ENCODE assay signal across 27 cellular contexts in the genomic region with DNA sequence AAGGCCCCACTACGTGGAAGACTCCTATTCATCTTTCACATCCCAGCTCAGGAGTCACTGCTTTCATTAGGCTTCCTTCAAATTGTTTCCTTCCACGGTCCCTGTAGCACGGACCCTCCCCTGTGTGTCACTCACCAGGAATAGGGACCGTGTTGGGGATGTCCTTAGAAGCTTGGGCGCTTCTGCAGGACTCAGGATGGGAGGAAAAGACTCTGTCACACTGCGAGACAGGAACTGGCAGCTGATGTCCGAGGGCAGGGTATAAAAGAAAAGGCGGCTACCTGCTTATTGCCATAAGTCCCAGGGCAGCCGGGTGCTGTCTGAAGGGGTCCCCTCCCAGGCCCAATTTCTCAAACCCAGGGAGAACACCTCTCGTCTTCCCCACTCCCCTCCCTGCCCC.
"Had no signal": no experiment of that assay in that cellular context is flagged by ENCODE, and none has a peak within 500 bp of the region (broad histone marks: within the 10 kb centered on the region; RNA-seq: fewer than 3 reads in every experiment).

No MANE protein-coding gene starts in this region.

- DNase-seq: activated CD4-positive, alpha-beta memory T cell treated with anti-CD3 and anti-CD28 coated beads for 36 hours; activated CD4-positive, alpha-beta T cell treated with anti-CD3 and anti-CD28 coated beads, Interleukin-2, amount 10 ng/mL, durations not matched to agents 24 days and 14 days; activated CD4-positive, CD25-positive, alpha-beta regulatory T cell treated with anti-CD3 and anti-CD28 coated beads, Interleukin-2, amount 50 U/mL, for 72 hours; activated gamma-delta T cell; activated naive CD4-positive, alpha-beta T cell treated with anti-CD3 and anti-CD28 coated beads, Interleukin-2, amount 10 ng/mL, durations not matched to agents 7 days and 5 days; activated naive CD8-positive, alpha-beta T cell treated with anti-CD3 and anti-CD28 coated beads, Interleukin-2, amount 10 ng/mL, durations not matched to agents 7 days and 5 days; activated T-cell treated with anti-CD3 and anti-CD28 coated beads, Interleukin-2, amount 50 U/mL, for 1 hour; cortex of kidney; foreskin keratinocyte; heart left ventricle; hypothalamus; immature natural killer cell; midbrain; pancreas; psoas muscle; stimulated activated CD4-positive, alpha-beta T cell treated with anti-CD3 and anti-CD28 coated beads, Interleukin-1b, Interleukin-23, amount 100 ng/mL, for 48 hours; stimulated activated naive CD4-positive, alpha-beta T cell; T-helper 2 cell had no signal

- H3K9me3 ChIP-seq: ascending aorta, heart left ventricle, pancreas, psoas muscle, suprapubic skin, tibial nerve had no signal

- H3K27me3 ChIP-seq: ascending aorta, cardiac muscle cell, heart left ventricle, pancreas, suprapubic skin, tibial nerve had no signal

- H3K4me3 ChIP-seq: ascending aorta, cardiac muscle cell, heart left ventricle, pancreas, psoas muscle, smooth muscle cell, suprapubic skin, tibial nerve had no signal

- H3K27me3 Mint-ChIP-seq: brain, memory B cell had no signal

- H3K9me3 Mint-ChIP-seq: activated CD4-positive, alpha-beta memory T cell treated with anti-CD3 and anti-CD28 coated beads for 36 hours; activated CD4-positive, alpha-beta T cell treated with anti-CD3 and anti-CD28 coated beads, Interleukin-2, amount 10 ng/mL, durations not matched to agents 24 days and 14 days; activated naive CD4-positive, alpha-beta T cell treated with anti-CD3 and anti-CD28 coated beads, Interleukin-2, amount 10 ng/mL, durations not matched to agents 7 days and 5 days; activated naive CD8-positive, alpha-beta T cell treated with anti-CD3 and anti-CD28 coated beads, Interleukin-2, amount 10 ng/mL, durations not matched to agents 7 days and 5 days; brain; immature natural killer cell; memory B cell; naive thymus-derived CD4-positive, alpha-beta T cell had no signal

- H3K36me3 ChIP-seq: ascending aorta, cardiac muscle cell, heart left ventricle, pancreas, suprapubic skin, tibial nerve had no signal

- H3K36me3 Mint-ChIP-seq: activated CD4-positive, alpha-beta memory T cell treated with anti-CD3 and anti-CD28 coated beads for 36 hours; activated naive CD8-positive, alpha-beta T cell treated with anti-CD3 and anti-CD28 coated beads, Interleukin-2, amount 10 ng/mL, durations not matched to agents 7 days and 5 days; brain; memory B cell had no signal

- H3K4me3 Mint-ChIP-seq: activated CD4-positive, alpha-beta memory T cell treated with anti-CD3 and anti-CD28 coated beads for 36 hours; activated CD4-positive, alpha-beta T cell treated with anti-CD3 and anti-CD28 coated beads, Interleukin-2, amount 10 ng/mL, durations not matched to agents 24 days and 14 days; activated naive CD4-positive, alpha-beta T cell treated with anti-CD3 and anti-CD28 coated beads, Interleukin-2, amount 10 ng/mL, durations not matched to agents 7 days and 5 days; activated naive CD8-positive, alpha-beta T cell treated with anti-CD3 and anti-CD28 coated beads, Interleukin-2, amount 10 ng/mL, durations not matched to agents 7 days and 5 days; brain; immature natural killer cell; memory B cell; naive thymus-derived CD4-positive, alpha-beta T cell had no signal

- H3K27ac ChIP-seq: ascending aorta, cardiac muscle cell, foreskin keratinocyte, heart left ventricle, pancreas, psoas muscle, suprapubic skin, tibial nerve had no signal

- H3K4me1 Mint-ChIP-seq: activated naive CD4-positive, alpha-beta T cell treated with anti-CD3 and anti-CD28 coated beads, Interleukin-2, amount 10 ng/mL, durations not matched to agents 7 days and 5 days; brain had no signal

- H3K27ac Mint-ChIP-seq: activated CD4-positive, alpha-beta memory T cell treated with anti-CD3 and anti-CD28 coated beads for 36 hours; activated CD4-positive, alpha-beta T cell treated with anti-CD3 and anti-CD28 coated beads, Interleukin-2, amount 10 ng/mL, durations not matched to agents 24 days and 14 days; activated naive CD4-positive, alpha-beta T cell treated with anti-CD3 and anti-CD28 coated beads, Interleukin-2, amount 10 ng/mL, durations not matched to agents 7 days and 5 days; activated naive CD8-positive, alpha-beta T cell treated with anti-CD3 and anti-CD28 coated beads, Interleukin-2, amount 10 ng/mL, durations not matched to agents 7 days and 5 days; brain; immature natural killer cell; naive thymus-derived CD4-positive, alpha-beta T cell had no signal

- ATAC-seq: esophagus mucosa; foreskin keratinocyte; naive thymus-derived CD4-positive, alpha-beta T cell; psoas muscle had no signal

- H3K4me1 ChIP-seq: ascending aorta, foreskin keratinocyte, heart left ventricle, pancreas, psoas muscle, suprapubic skin, tibial nerve had no signal
